Comparison of ENCODE assay signal across 28 cellular contexts in the genomic region with DNA sequence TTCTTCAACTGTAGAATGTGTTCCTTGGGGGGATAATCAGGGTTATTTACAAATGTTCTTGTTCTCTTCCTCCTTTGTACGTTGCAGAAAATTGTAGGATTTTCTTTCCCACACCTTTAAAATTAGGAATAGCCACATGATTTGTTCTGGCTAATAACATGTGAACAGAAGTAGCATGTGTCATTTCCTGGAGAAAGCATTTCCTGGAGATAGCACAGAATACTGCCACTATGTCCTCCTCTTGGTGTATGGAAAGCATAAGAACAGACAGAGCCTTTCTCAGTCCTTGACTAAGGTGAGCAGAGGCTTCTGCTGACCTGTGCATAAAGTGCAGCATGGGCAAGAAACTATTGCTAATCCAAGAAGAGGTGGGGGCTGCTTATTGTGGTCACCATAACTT.
DNase-seq lines count a peak whose midpoint lies in the region; ATAC-seq, FAIRE-seq and TF ChIP-seq lines count a peak whose summit lies in the region.
"Had no signal": no experiment of that assay in that cellular context is flagged by ENCODE, and none has a peak within 500 bp of the region (broad histone marks: within the 10 kb centered on the region; RNA-seq: fewer than 3 reads in every experiment).

No MANE protein-coding gene starts in this region.

- no peak overlapping the region for H4K91ac ChIP-seq in IMR-90 (ENCODE audit: insufficient read depth, low read depth, low read length)

- peaks cover 5% of the 10 kb centered on the region for H3K36me3 Mint-ChIP-seq in astrocyte (ENCODE audit: low read depth, unreplicated experiment)

- dilution Hi-C loops in IMR-90 (cut with HindIII; ENCODE audit: low sequenced_read_pairs, unreplicated experiment) = no loop called here

- no peak overlapping the region for H2AFZ ChIP-seq in IMR-90 (replicated peaks; ENCODE audit: low read length, poor library complexity)
- H2AFZ ChIP-seq in astrocyte (ENCODE audit: low read depth, low read length) = no peak overlapping the region

- no peak overlapping the region for H2AK9ac ChIP-seq in IMR-90 (replicated peaks; ENCODE audit: low read depth, low read length, poor library complexity)

- H3K79me2 ChIP-seq in astrocyte (ENCODE audit: insufficient read depth, low read length) = no peaks in the 10 kb centered on the region

- no peaks in the 10 kb centered on the region for H3K4me1 ChIP-seq in IMR-90 (ENCODE audit: control insufficient read depth, insufficient read depth, low read length)
- peaks cover 3% of the 10 kb centered on the region for H3K4me1 ChIP-seq in astrocyte (ENCODE audit: insufficient read depth, low read length)
- H3K4me1 ChIP-seq: breast epithelium had no signal

- no peak overlapping the region for H3K4ac ChIP-seq in IMR-90 (ENCODE audit: low read depth, low read length)

- no peaks in the 10 kb centered on the region for H3K36me3 ChIP-seq in IMR-90 (ENCODE audit: control insufficient read depth, insufficient read depth, low read length)
- no peaks in the 10 kb centered on the region for H3K36me3 ChIP-seq in astrocyte (ENCODE audit: insufficient read depth, low read length)
- H3K36me3 ChIP-seq: breast epithelium, vagina had no signal

- H3K14ac ChIP-seq in IMR-90 (replicated peaks; ENCODE audit: low read depth, low read length) = no peak overlapping the region; the same call in 1 of the 2 replicates

- CTCF ChIA-PET in IMR-90 (lab: Yijun Ruan, JAX) = no interaction called here

- no peak overlapping the region for H2BK5ac ChIP-seq in IMR-90 (ENCODE audit: low read depth, low read length, poor library complexity, severe bottlenecking)

- H3K27me3 Mint-ChIP-seq in astrocyte (ENCODE audit: low read depth, unreplicated experiment) = peaks cover 3% of the 10 kb centered on the region

- ATAC-seq in IMR-90 (ENCODE audit: low read depth) = no peak
- ATAC-seq in GM18909 (IDR thresholded peaks at IDR 0.05; ENCODE audit: poor library complexity, unreplicated experiment) = no peak
- ATAC-seq in GM18873 (IDR thresholded peaks at IDR 0.05; ENCODE audit: low FRiP score, unreplicated experiment) = no peak
- ATAC-seq: activated naive CD8-positive, alpha-beta T cell treated with anti-CD3 and anti-CD28 coated beads, Interleukin-2, amount 50 U/mL, for 24 hours; T-cell had no signal

- no peaks in the 10 kb centered on the region for H4K20me1 ChIP-seq in IMR-90 (ENCODE audit: insufficient read depth, low read length)
- H4K20me1 ChIP-seq in astrocyte (ENCODE audit: insufficient read depth, low read length) = no peaks in the 10 kb centered on the region

- H3K9me1 ChIP-seq in IMR-90 (ENCODE audit: insufficient read depth, low read length) = no peaks in the 10 kb centered on the region

- H3K4me2 ChIP-seq in IMR-90 (ENCODE audit: low read depth, low read length) = no peak overlapping the region
- H3K4me2 ChIP-seq in astrocyte (ENCODE audit: low read length) = peak overlapping the region; percentile 34

- peak; percentile 67 for FAIRE-seq in astrocyte (lab: Jason Lieb, UNC)
- FAIRE-seq: TTC549 had no signal

- H2BK120ac ChIP-seq in IMR-90 (ENCODE audit: low read depth, low read length) = no peak overlapping the region

- in situ Hi-C loops in IMR-90 (cut with MboI; ENCODE audit: low sequenced_read_pairs) = no loop called here

- no peak overlapping the region for H3K56ac ChIP-seq in IMR-90 (ENCODE audit: extremely low read depth, insufficient read depth, low read length)

- no CpG with 5 or more reads among the region's 1 CpG for WGBS in IMR-90 (ENCODE audit: extremely low coverage in 2 of 2, insufficient read length in 1 of 2), 2 experiments

- H3K27ac ChIP-seq in IMR-90 (ENCODE audit: insufficient read depth, low read length) (no peak overlapping the region), astrocyte (ENCODE audit: low read depth, low read length) (no peak overlapping the region)
- H3K27ac ChIP-seq: breast epithelium, coronary artery, vagina had no signal

- no peak overlapping the region for H3K18ac ChIP-seq in IMR-90 (ENCODE audit: low read depth, low read length)

- intact Hi-C loops in IMR-90 (cut with micrococcal nuclease) = no loop called here

- POLR2A ChIA-PET in IMR-90 (lab: Charles Lee; ENCODE audit: unreplicated experiment) = no interaction called here

- TF ChIP-seq RAD21 in IMR-90 (IDR thresholded peaks at IDR 0.05; ENCODE audit: low read length) = no peak

- H3K9me3 ChIP-seq in IMR-90 (ENCODE audit: control insufficient read depth, insufficient read depth, low read length) = peaks cover 4% of the 10 kb centered on the region; the same call in 1 of the 2 replicates
- H3K9me3 ChIP-seq in astrocyte (ENCODE audit: insufficient read depth, low read depth, low read length) = no peaks in the 10 kb centered on the region
- H3K9me3 ChIP-seq: breast epithelium, Caco-2, vagina had no signal

- H2BK20ac ChIP-seq in IMR-90 (ENCODE audit: low read depth, low read length) = no peak overlapping the region

- peaks cover 1% of the 10 kb centered on the region for H3K9me3 Mint-ChIP-seq in astrocyte (ENCODE audit: unreplicated experiment)
- H3K9me3 Mint-ChIP-seq: activated naive CD8-positive, alpha-beta T cell treated with anti-CD3 and anti-CD28 coated beads, Interleukin-2, amount 50 U/mL, for 24 hours; HFFc6; naive B cell; T-cell had no signal

- H3K79me1 ChIP-seq in IMR-90 (ENCODE audit: low read depth in 1 of 2, low read length in 2 of 2) = no peaks in the 10 kb centered on the region

- no TSS peak for BruUV-seq in IMR-90 (replicated peaks; lab: Mats Ljungman, UMichigan)

- H4K5ac ChIP-seq in IMR-90 (ENCODE audit: low read depth, low read length) = no peak overlapping the region

- no peak overlapping the region; the same call in 2 of the 3 replicates for H2BK15ac ChIP-seq in IMR-90 (ENCODE audit: low read depth, low read length)

- TF ChIP-seq CTCF in IMR-90 (conservative IDR thresholded peaks at IDR 0.05; ENCODE audit: low read depth, low read length) (no peak), astrocyte (IDR thresholded peaks at IDR 0.05; ENCODE audit: insufficient read depth, low read depth, low read length) (no peak), fibroblast of villous mesenchyme (IDR thresholded peaks at IDR 0.05; ENCODE audit: insufficient read depth, low read depth, low read length) (no peak)

- H4K8ac ChIP-seq in IMR-90 (ENCODE audit: low read depth in 2 of 2, low read length in 2 of 2) = peak overlapping the region in 1 of 2 experiments; percentile 4; a peak in 1 of 4 replicates

- no peak overlapping the region for H3K9ac ChIP-seq in IMR-90 (ENCODE audit: low read depth, low read length)
- H3K9ac ChIP-seq in astrocyte (ENCODE audit: low read length) = no peak overlapping the region

- H3K4me3 Mint-ChIP-seq in astrocyte (ENCODE audit: unreplicated experiment) = no peak overlapping the region
- H3K4me3 Mint-ChIP-seq: activated naive CD8-positive, alpha-beta T cell treated with anti-CD3 and anti-CD28 coated beads, Interleukin-2, amount 50 U/mL, for 24 hours; memory B cell; naive B cell; T-cell had no signal

- H3K23ac ChIP-seq in IMR-90 (ENCODE audit: low read depth, low read length) = no peak overlapping the region

- H2AK5ac ChIP-seq in IMR-90 (ENCODE audit: low read depth, low read length) = no peak overlapping the region

- DNase-seq in A172 (ENCODE audit: low spot score) (peak; percentile 16), IMR-90 (no peak), astrocyte (ENCODE audit: low read depth) (no peak), fibroblast of villous mesenchyme (ENCODE audit: low read depth) (peak; percentile 21), DMS 273 treated with DMSO at 0.1 percent for 48 hours (lab: John Stamatoyannopoulos, UW) (no peak), nucleus accumbens (lab: John Stamatoyannopoulos, UW) (no peak)
- DNase-seq: activated CD8-positive, alpha-beta memory T cell treated with anti-CD3 and anti-CD28 coated beads for 24 hours; activated gamma-delta T cell treated with Interleukin-2 at 50 U/mL for 16 hours; activated naive CD8-positive, alpha-beta T cell treated with anti-CD3 and anti-CD28 coated beads, Interleukin-2, amount 50 U/mL, for 24 hours; activated T-cell treated with anti-CD3 and anti-CD28 coated beads, Interleukin-2, amount 50 U/mL, for 1 hour; left cardiac atrium; MM.1S; naive B cell; NCI-H1417 treated with DMSO at 0.1 percent for 48 hours; Right ventricle myocardium superior; stimulated activated CD4-positive, alpha-beta T cell treated with anti-CD3 and anti-CD28 coated beads, Interleukin-12 subunit alpha, Interleukin-12 subunit beta, amount 100 ng/mL, for 4 hours; stimulated activated CD4-positive, alpha-beta T cell treated with anti-CD3 and anti-CD28 coated beads, Interleukin-4, amount 100 ng/mL, for 4 hours; stimulated activated naive CD4-positive, alpha-beta T cell; T-cell had no signal

- peak overlapping the region; percentile 75 for H3K27ac Mint-ChIP-seq in astrocyte (ENCODE audit: unreplicated experiment)
- H3K27ac Mint-ChIP-seq: activated naive CD8-positive, alpha-beta T cell treated with anti-CD3 and anti-CD28 coated beads, Interleukin-2, amount 50 U/mL, for 24 hours; HFFc6; T-cell had no signal

- H3K4me1 Mint-ChIP-seq in astrocyte (ENCODE audit: low read depth, unreplicated experiment) = peaks cover 23% of the 10 kb centered on the region
- H3K4me1 Mint-ChIP-seq: activated naive CD8-positive, alpha-beta T cell treated with anti-CD3 and anti-CD28 coated beads, Interleukin-2, amount 50 U/mL, for 24 hours had no signal

- peaks cover 1% of the 10 kb centered on the region for H3K27me3 ChIP-seq in IMR-90 (ENCODE audit: control insufficient read depth, insufficient read depth, low read length)
- peaks cover 2% of the 10 kb centered on the region for H3K27me3 ChIP-seq in astrocyte (ENCODE audit: insufficient read depth, low read length)
- H3K27me3 ChIP-seq: breast epithelium, vagina had no signal

- H3K4me3 ChIP-seq in IMR-90 (ENCODE audit: insufficient read depth, low read depth, low read length) (no peak overlapping the region), astrocyte (ENCODE audit: insufficient read depth, low read depth, low read length) (no peak overlapping the region), fibroblast of villous mesenchyme (ENCODE audit: low read depth, low read length) (no peak overlapping the region)
- H3K4me3 ChIP-seq: breast epithelium, coronary artery, vagina had no signal

- TF ChIP-seq POLR2A in IMR-90 (IDR thresholded peaks at IDR 0.05; ENCODE audit: low read depth, low read length) = no peak

TF ChIP-seq in IMR-90, 13 proteins besides CTCF, POLR2A, EP300 and RAD21:
- TF ChIP-seq MAFK (IDR thresholded peaks at IDR 0.05; ENCODE audit: low read depth, low read length) = peak; percentile 44
- TF ChIP-seq FOS (IDR thresholded peaks at IDR 0.05; ENCODE audit: low read depth, low read length) = no peak

Comparison
In these comparisons a context has a peak if more than half of its experiments do, and no peak if none do; other contexts are left out.
1. DNase-seq: peak in A172 (single experiment) and fibroblast of villous mesenchyme (single experiment); none in IMR-90 (single experiment), astrocyte (single experiment), DMS 273 treated with DMSO at 0.1 percent for 48 hours (single experiment) and nucleus accumbens (0 of 56).